Comparison of ENCODE assay signal across 24 cellular contexts in genomic region chr7:89517815-89518214, GRCh38.
"Had no signal": no experiment of that assay in that cellular context is flagged by ENCODE, and none has a peak within 500 bp of the region (broad histone marks: within the 10 kb centered on the region; RNA-seq: fewer than 3 reads in every experiment).

No MANE protein-coding gene starts in this region.

- H3K36me3 ChIP-seq: esophagus muscularis mucosa, gastrocnemius medialis, heart right ventricle, left lung, lower lobe of right lung had no signal

- ATAC-seq: gastrocnemius medialis, heart right ventricle, left cardiac atrium, left lung, left ventricle myocardium superior, lower lobe of right lung, mucosa of descending colon had no signal

- H3K27ac ChIP-seq: coronary artery, dorsolateral prefrontal cortex, esophagus muscularis mucosa, gastrocnemius medialis, heart right ventricle, left lung, lower lobe of right lung had no signal

- H3K4me3 ChIP-seq: coronary artery, dorsolateral prefrontal cortex, esophagus muscularis mucosa, gastrocnemius medialis, heart right ventricle, left lung, lower lobe of right lung, mucosa of descending colon had no signal

- H3K27me3 ChIP-seq: dorsolateral prefrontal cortex, esophagus muscularis mucosa, gastrocnemius medialis, heart right ventricle, left lung had no signal

- H3K9me3 ChIP-seq: esophagus muscularis mucosa, gastrocnemius medialis, left lung, lower lobe of right lung had no signal

- FAIRE-seq: colon, endothelial cell of umbilical vein, islet of Langerhans, keratinocyte had no signal

- H3K4me1 ChIP-seq: esophagus muscularis mucosa, gastrocnemius medialis, heart right ventricle, left lung, lower lobe of right lung had no signal

- DNase-seq: dermis blood vessel endothelial cell; dorsolateral prefrontal cortex; effector CD4-positive, alpha-beta T cell; effector memory CD4-positive, alpha-beta T cell; foreskin fibroblast; foreskin melanocyte; gastrocnemius medialis; glutamatergic neuron; head of caudate nucleus; heart right ventricle; hippocampal formation; left cardiac atrium; left lung; left ventricle myocardium superior; lower lobe of right lung; mesenchymal stem cell; mucosa of descending colon; naive B cell had no signal
